ENCODE assay signal across 1 cellular context in the genomic region with DNA sequence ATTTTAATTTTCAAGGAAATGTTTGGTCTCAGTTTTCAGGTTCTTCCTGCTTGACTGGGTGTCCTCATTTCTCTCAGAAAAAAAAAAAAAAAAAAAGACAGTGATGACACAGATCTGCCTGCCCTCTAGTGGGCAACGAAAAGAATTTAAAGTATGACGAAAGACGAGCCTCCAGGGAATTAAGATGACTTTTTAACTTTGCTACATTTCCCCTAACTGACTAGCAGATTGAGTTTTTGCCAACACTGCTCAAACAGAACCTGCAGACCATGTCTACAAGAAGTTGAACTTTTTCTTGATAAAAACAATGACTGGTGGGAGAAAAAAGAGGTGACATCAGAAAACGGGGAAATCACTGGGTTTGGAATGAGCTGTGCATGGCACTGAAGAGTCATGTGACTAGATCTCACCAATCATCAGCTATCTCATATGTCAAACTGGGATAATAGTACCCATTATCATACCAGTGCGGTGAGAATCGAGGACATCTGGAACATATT.
TF ChIP-seq lines count a peak whose summit lies in the region.

No MANE protein-coding gene starts in this region.

TF ChIP-seq in HepG2, 621 proteins besides CTCF, POLR2A, EP300 and RAD21 (continued from another document and continues in another):
- TF ChIP-seq ZNF362 (CRISPR knock-in tag; IDR thresholded peaks at IDR 0.05; ENCODE audit: borderline replicate concordance) (peak; percentile 98), DMAP1 (CRISPR knock-in tag; IDR thresholded peaks at IDR 0.05) (0 out of 2 replicates have a peak, but pooled peaks have one; percentile 50), YEATS4 (CRISPR knock-in tag; IDR thresholded peaks at IDR 0.05; ENCODE audit: borderline replicate concordance) (no peak), SOX6 (IDR thresholded peaks at IDR 0.05) (no peak), SOX6 (CRISPR knock-in tag; IDR thresholded peaks at IDR 0.05) (0 out of 2 replicates have a peak, but pooled peaks have one; percentile 11), ARID3A (IDR thresholded peaks at IDR 0.05; ENCODE audit: low read depth, low read length) (peak; percentile 51; the same call in 1 of the 2 replicates), GTF3A (CRISPR knock-in tag; conservative IDR thresholded peaks at IDR 0.05) (no peak), ESRRA (CRISPR knock-in tag; IDR thresholded peaks at IDR 0.05; ENCODE audit: low read depth) (no peak), DPF2 (CRISPR knock-in tag; IDR thresholded peaks at IDR 0.05; ENCODE audit: borderline replicate concordance, low read depth) (no peak), IRF9 (CRISPR knock-in tag; IDR thresholded peaks at IDR 0.05; ENCODE audit: borderline replicate concordance) (no peak), IKZF4 (CRISPR knock-in tag; IDR thresholded peaks at IDR 0.05; ENCODE audit: borderline replicate concordance, low read depth, not compliant biosample characterization) (no peak), ZNF224 (CRISPR knock-in tag; IDR thresholded peaks at IDR 0.05) (no peak), ZNF33A (CRISPR knock-in tag; IDR thresholded peaks at IDR 0.05; ENCODE audit: borderline replicate concordance) (peak; percentile 65; the same call in 1 of the 2 replicates), ZNF609 (CRISPR knock-in tag; IDR thresholded peaks at IDR 0.05; ENCODE audit: borderline replicate concordance) (no peak), NFKBIZ (CRISPR knock-in tag; IDR thresholded peaks at IDR 0.05) (no peak), CEBPG (CRISPR knock-in tag; IDR thresholded peaks at IDR 0.05) (peak; percentile 73), ZNF296 (CRISPR knock-in tag; conservative IDR thresholded peaks at IDR 0.05) (no peak), CBFB (CRISPR knock-in tag; IDR thresholded peaks at IDR 0.05) (no peak), PBX3 (CRISPR knock-in tag; IDR thresholded peaks at IDR 0.05; ENCODE audit: borderline replicate concordance) (no peak), HMGXB4 (CRISPR knock-in tag; IDR thresholded peaks at IDR 0.05; ENCODE audit: borderline replicate concordance in 1 of 2, low read depth in 1 of 2) (peak; percentile 27 to 51; a peak in 2 of 4 replicates), NFYB (CRISPR knock-in tag; IDR thresholded peaks at IDR 0.05) (peak; percentile 39; the same call in 1 of the 2 replicates), ZNF816 (CRISPR knock-in tag; IDR thresholded peaks at IDR 0.05; ENCODE audit: borderline replicate concordance) (0 out of 2 replicates have a peak, but pooled peaks have one; percentile 49), ZNF18 (CRISPR knock-in tag; IDR thresholded peaks at IDR 0.05; ENCODE audit: insufficient replicate concordance) (no peak), RAD51 (IDR thresholded peaks at IDR 0.05; ENCODE audit: borderline replicate concordance) (0 out of 2 replicates have a peak, but pooled peaks have one; percentile 33), TCF7L2 (IDR thresholded peaks at IDR 0.05; ENCODE audit: low read depth, low read length) (no peak), ZNF775 (CRISPR knock-in tag; IDR thresholded peaks at IDR 0.05; ENCODE audit: borderline replicate concordance) (no peak), ZMAT3 (CRISPR knock-in tag; conservative IDR thresholded peaks at IDR 0.05) (no peak), SP140L (CRISPR knock-in tag; IDR thresholded peaks at IDR 0.05; ENCODE audit: borderline replicate concordance) (no peak), ZNF614 (CRISPR knock-in tag; IDR thresholded peaks at IDR 0.05; ENCODE audit: borderline replicate concordance) (0 out of 2 replicates have a peak, but pooled peaks have one; percentile 6), MXD4 (CRISPR knock-in tag; IDR thresholded peaks at IDR 0.05) (no peak), MAX (IDR thresholded peaks at IDR 0.05) (0 out of 2 replicates have a peak, but pooled peaks have one; percentile 8), ZNF30 (CRISPR knock-in tag; IDR thresholded peaks at IDR 0.05) (no peak), JDP2 (CRISPR knock-in tag; IDR thresholded peaks at IDR 0.05; ENCODE audit: borderline replicate concordance) (no peak)
- TF ChIP-seq, protein P1, sequence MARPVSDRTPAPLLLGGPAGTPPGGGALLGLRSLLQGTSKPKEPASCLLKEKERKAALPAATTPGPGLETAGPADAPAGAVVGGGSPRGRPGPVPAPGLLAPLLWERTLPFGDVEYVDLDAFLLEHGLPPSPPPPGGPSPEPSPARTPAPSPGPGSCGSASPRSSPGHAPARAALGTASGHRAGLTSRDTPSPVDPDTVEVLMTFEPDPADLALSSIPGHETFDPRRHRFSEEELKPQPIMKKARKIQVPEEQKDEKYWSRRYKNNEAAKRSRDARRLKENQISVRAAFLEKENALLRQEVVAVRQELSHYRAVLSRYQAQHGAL (CRISPR knock-in tag; IDR thresholded peaks at IDR 0.05; ENCODE audit: not compliant biosample characterization): no peak
- TF ChIP-seq, protein P2, sequence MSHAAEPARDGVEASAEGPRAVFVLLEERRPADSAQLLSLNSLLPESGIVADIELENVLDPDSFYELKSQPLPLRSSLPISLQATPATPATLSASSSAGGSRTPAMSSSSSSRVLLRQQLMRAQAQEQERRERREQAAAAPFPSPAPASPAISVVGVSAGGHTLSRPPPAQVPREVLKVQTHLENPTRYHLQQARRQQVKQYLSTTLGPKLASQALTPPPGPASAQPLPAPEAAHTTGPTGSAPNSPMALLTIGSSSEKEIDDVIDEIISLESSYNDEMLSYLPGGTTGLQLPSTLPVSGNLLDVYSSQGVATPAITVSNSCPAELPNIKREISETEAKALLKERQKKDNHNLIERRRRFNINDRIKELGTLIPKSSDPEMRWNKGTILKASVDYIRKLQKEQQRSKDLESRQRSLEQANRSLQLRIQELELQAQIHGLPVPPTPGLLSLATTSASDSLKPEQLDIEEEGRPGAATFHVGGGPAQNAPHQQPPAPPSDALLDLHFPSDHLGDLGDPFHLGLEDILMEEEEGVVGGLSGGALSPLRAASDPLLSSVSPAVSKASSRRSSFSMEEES (CRISPR knock-in tag; IDR thresholded peaks at IDR 0.05): no peak
- TF ChIP-seq, protein P3, sequence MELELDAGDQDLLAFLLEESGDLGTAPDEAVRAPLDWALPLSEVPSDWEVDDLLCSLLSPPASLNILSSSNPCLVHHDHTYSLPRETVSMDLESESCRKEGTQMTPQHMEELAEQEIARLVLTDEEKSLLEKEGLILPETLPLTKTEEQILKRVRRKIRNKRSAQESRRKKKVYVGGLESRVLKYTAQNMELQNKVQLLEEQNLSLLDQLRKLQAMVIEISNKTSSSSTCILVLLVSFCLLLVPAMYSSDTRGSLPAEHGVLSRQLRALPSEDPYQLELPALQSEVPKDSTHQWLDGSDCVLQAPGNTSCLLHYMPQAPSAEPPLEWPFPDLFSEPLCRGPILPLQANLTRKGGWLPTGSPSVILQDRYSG (CRISPR knock-in tag; IDR thresholded peaks at IDR 0.05): no peak
